Comparison of ENCODE assay signal across 10 cellular contexts in the genomic region with DNA sequence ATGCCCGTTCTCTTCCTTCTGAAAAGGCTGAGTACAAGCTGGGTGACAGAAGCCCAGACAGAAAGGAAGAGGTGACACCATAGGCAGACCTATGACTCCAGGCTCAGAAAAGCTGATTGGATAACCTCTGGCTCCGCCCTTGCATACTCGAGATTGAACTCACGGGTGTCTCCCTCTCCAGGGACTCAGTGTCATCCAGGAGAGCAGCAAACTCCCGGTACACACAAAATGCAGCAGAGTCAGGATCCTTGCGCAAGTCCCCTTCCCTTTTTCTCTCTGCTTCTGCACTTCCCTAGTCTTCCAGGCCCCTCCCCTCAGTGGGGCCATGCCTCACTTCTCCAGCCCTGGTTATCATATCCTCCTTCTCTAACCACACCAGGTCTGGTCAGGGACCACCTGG. TPM values are rescaled to one million over a fixed set of nuclear protein-coding genes. Genes with fewer than 3 reads are reported as not detected.
DNase-seq lines count a peak whose midpoint lies in the region; ATAC-seq lines count a peak whose summit lies in the region.
"Had no signal": no experiment of that assay in that cellular context is flagged by ENCODE, and none has a peak within 500 bp of the region (broad histone marks: within the 10 kb centered on the region; RNA-seq: fewer than 3 reads in every experiment).

No MANE protein-coding gene starts in this region.

- ATAC-seq in HG03097 (IDR thresholded peaks at IDR 0.05; ENCODE audit: low FRiP score, unreplicated experiment): no peak
- ATAC-seq in HG03135 (IDR thresholded peaks at IDR 0.05; ENCODE audit: unreplicated experiment): no peak
- ATAC-seq in GM21576 (IDR thresholded peaks at IDR 0.05; ENCODE audit: unreplicated experiment): no peak

- DNase-seq in NCI-H1417 (lab: John Stamatoyannopoulos, UW): peak; percentile 21 to 56 (median 41)
- DNase-seq in NCI-H1417 treated with DMSO at 0.1 percent for 48 hours (lab: John Stamatoyannopoulos, UW): no peak
- peak; percentile 27 for DNase-seq in LoVo (ENCODE audit: low spot score)
- DNase-seq in UCSD-AML1 (lab: John Stamatoyannopoulos, UW; ENCODE audit: unreplicated experiment): peak; percentile 37
- peak; percentile 18 for DNase-seq in mucosa of gallbladder (ENCODE audit: low spot score)
- DNase-seq: NK-92 treated with Interleukin-12 subunit alpha and Interleukin-12 subunit beta, amount 100 ng/mL, for 24 hours; stimulated activated CD4-positive, alpha-beta T cell treated with anti-CD3 and anti-CD28 coated beads, Interleukin-2, amount 100 ng/mL, for 24 hours had no signal

RNA-seq across cellular contexts. Expression of a gene that starts 9.8 kb away (rescaled TPM):
- total RNA-seq in mucosa of gallbladder: 3.5 TPM

RNA-seq across cellular contexts. Expression of a gene that starts 33.6 kb away (rescaled TPM):
- 0.69 TPM for total RNA-seq in mucosa of gallbladder

RNA-seq across cellular contexts. Expression of a gene that starts 56.0 kb away (rescaled TPM):
- total RNA-seq in mucosa of gallbladder: not detected
